In genomic region chr11:68214173-68215086, GRCh38 we compare ENCODE assay signal across 1 cellular context.
TF ChIP-seq lines count a peak whose summit lies in the region.

No MANE protein-coding gene starts in this region.

TF ChIP-seq in GM12878, 131 proteins besides CTCF, POLR2A, EP300 and RAD21 (continued from another document):
- TF ChIP-seq ZBTB4 (CRISPR knock-in tag; IDR thresholded peaks at IDR 0.05) (no peak), MEF2A (IDR thresholded peaks at IDR 0.05; ENCODE audit: insufficient read depth, low read depth, low read length) (no peak), HCFC1 (IDR thresholded peaks at IDR 0.05; ENCODE audit: low read length) (no peak), SRF (IDR thresholded peaks at IDR 0.05; ENCODE audit: low read depth in 2 of 2, low read length in 2 of 2) (no peak), BHLHE40 (IDR thresholded peaks at IDR 0.05; ENCODE audit: borderline replicate concordance in 1 of 2, low read depth in 2 of 2, low read length in 1 of 2) (no peak), SMAD1 (IDR thresholded peaks at IDR 0.05; ENCODE audit: low read depth, partially characterized antibody) (no peak), PRDM15 (CRISPR knock-in tag; IDR thresholded peaks at IDR 0.05) (no peak), RBBP5 (conservative IDR thresholded peaks at IDR 0.05) (no peak), MEF2B (IDR thresholded peaks at IDR 0.05; ENCODE audit: partially characterized antibody, poor library complexity, severe bottlenecking) (no peak)
- TF ChIP-seq, protein P1, sequence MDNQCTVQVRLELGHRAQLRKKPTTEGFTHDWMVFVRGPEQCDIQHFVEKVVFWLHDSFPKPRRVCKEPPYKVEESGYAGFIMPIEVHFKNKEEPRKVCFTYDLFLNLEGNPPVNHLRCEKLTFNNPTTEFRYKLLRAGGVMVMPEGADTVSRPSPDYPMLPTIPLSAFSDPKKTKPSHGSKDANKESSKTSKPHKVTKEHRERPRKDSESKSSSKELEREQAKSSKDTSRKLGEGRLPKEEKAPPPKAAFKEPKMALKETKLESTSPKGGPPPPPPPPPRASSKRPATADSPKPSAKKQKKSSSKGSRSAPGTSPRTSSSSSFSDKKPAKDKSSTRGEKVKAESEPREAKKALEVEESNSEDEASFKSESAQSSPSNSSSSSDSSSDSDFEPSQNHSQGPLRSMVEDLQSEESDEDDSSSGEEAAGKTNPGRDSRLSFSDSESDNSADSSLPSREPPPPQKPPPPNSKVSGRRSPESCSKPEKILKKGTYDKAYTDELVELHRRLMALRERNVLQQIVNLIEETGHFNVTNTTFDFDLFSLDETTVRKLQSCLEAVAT (IDR thresholded peaks at IDR 0.05): no peak
- TF ChIP-seq, protein P2, sequence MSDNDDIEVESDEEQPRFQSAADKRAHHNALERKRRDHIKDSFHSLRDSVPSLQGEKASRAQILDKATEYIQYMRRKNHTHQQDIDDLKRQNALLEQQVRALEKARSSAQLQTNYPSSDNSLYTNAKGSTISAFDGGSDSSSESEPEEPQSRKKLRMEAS (IDR thresholded peaks at IDR 0.05; ENCODE audit: low read depth, low read length): no peak
